17 cellular contexts compared by ENCODE assay signal in the genomic region with DNA sequence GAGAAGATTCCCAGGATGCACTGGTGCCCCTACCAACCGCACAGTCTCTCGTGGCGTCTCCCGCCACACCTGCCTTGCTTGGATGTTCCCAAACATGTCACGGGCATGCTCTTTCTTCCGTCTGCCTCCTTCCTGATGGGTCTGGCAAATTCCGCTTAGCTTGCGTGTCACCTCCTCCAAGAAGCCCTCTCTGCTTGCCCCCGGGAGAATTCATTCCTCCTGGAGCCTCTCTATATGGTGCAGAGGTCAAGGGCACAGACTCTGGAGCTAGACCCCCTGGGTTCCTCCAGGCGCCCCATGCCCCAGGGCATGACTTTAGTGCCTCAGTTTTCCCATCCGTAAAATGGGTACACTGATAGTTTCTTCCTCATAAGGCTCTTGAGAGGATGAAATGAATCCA. TPM values are rescaled to one million over a fixed set of nuclear protein-coding genes. Genes with fewer than 3 reads are reported as not detected.
DNase-seq lines count a peak whose midpoint lies in the region; ATAC-seq, FAIRE-seq and TF ChIP-seq lines count a peak whose summit lies in the region.
"Had no signal": no experiment of that assay in that cellular context is flagged by ENCODE, and none has a peak within 500 bp of the region (broad histone marks: within the 10 kb centered on the region; RNA-seq: fewer than 3 reads in every experiment).

No MANE protein-coding gene starts in this region.

- H3K27ac Mint-ChIP-seq in activated T-cell treated with anti-CD3 and anti-CD28 coated beads, Interleukin-2, amount 50 U/mL, for 72 hours = peak overlapping the region; percentile 60
- H3K27ac Mint-ChIP-seq in T-cell = peak overlapping the region; percentile 71 to 82
- peak overlapping the region; percentile 56 for H3K27ac Mint-ChIP-seq in progenitor cell of endocrine pancreas
- no peak overlapping the region for H3K27ac Mint-ChIP-seq in activated CD8-positive, alpha-beta memory T cell treated with anti-CD3 and anti-CD28 coated beads, Interleukin-2, amount 10 ng/mL, durations not matched to agents 7 days and 5 days
- H3K27ac Mint-ChIP-seq: endodermal cell had no signal

- no peak overlapping the region for H4K5ac ChIP-seq in H1 (ENCODE audit: insufficient read length, low read depth, low read length)

- no peak for TF ChIP-seq RAD21 in H1 (IDR thresholded peaks at IDR 0.05 in 1 of 2, conservative IDR thresholded peaks at IDR 0.05 in 1 of 2; ENCODE audit: low read depth in 2 of 2, low read length in 2 of 2)

- no peak for TF ChIP-seq EP300 in H1 (IDR thresholded peaks at IDR 0.05; ENCODE audit: borderline replicate concordance in 1 of 2, low read depth in 2 of 2, low read length in 2 of 2)

- no peaks in the 10 kb centered on the region for H3K23me2 ChIP-seq in H1 (ENCODE audit: low read depth, low read length)

- no peak overlapping the region for H4K91ac ChIP-seq in H1 (replicated peaks; ENCODE audit: insufficient read length, low read length)

- CTCF ChIA-PET in T-cell (lab: Charles Lee) = interaction anchor here in 1 of 2 donors (0.7 kb wide), 1 partner anchor 118 kb away, joined by 3 read pairs; no protein-coding TSS in a partner anchor
- CTCF ChIA-PET in H1 (lab: Charles Lee; ENCODE audit: partially characterized antibody) = no interaction called here
- CTCF ChIA-PET in activated CD8-positive, alpha-beta memory T cell treated with anti-CD3 and anti-CD28 coated beads, Interleukin-2, amount 10 ng/mL, durations not matched to agents 7 days and 5 days (lab: Charles Lee) = no interaction called here

- peaks cover 62% of the 10 kb centered on the region for H3K4me1 Mint-ChIP-seq in activated T-cell treated with anti-CD3 and anti-CD28 coated beads, Interleukin-2, amount 50 U/mL, for 72 hours (ENCODE audit: low read depth)
- H3K4me1 Mint-ChIP-seq in T-cell (peaks cover 70 to 81% (median 76%) of the 10 kb centered on the region in 3 donors), progenitor cell of endocrine pancreas (ENCODE audit: low read depth) (peaks cover 8% of the 10 kb centered on the region)
- H3K4me1 Mint-ChIP-seq in activated CD8-positive, alpha-beta memory T cell treated with anti-CD3 and anti-CD28 coated beads, Interleukin-2, amount 10 ng/mL, durations not matched to agents 7 days and 5 days = peaks cover 33% of the 10 kb centered on the region

- H3K4me3 Mint-ChIP-seq in activated T-cell treated with anti-CD3 and anti-CD28 coated beads, Interleukin-2, amount 50 U/mL, for 72 hours = no peak overlapping the region
- H3K4me3 Mint-ChIP-seq in T-cell = no peak overlapping the region
- no peak overlapping the region for H3K4me3 Mint-ChIP-seq in progenitor cell of endocrine pancreas (ENCODE audit: low read depth)
- no peak overlapping the region for H3K4me3 Mint-ChIP-seq in activated CD8-positive, alpha-beta memory T cell treated with anti-CD3 and anti-CD28 coated beads, Interleukin-2, amount 10 ng/mL, durations not matched to agents 7 days and 5 days
- H3K4me3 Mint-ChIP-seq: endodermal cell had no signal

- no peak for FAIRE-seq in H1 (lab: Jason Lieb, UNC)
- FAIRE-seq: GM18507 had no signal

- H3K4ac ChIP-seq in H1 (replicated peaks; ENCODE audit: insufficient read length, low read depth, low read length) = peak overlapping the region; percentile 82

- H2AK5ac ChIP-seq in H1 (ENCODE audit: low read depth, low read length) = no peak overlapping the region; the same call in 1 of the 2 replicates

- DNase-seq in activated T-cell treated with anti-CD3 and anti-CD28 coated beads, Interleukin-2, amount 50 U/mL, for 72 hours = no peak
- DNase-seq in activated T-cell treated with anti-CD3 and anti-CD28 coated beads for 4 hours (no peak), T-cell (no peak), H1 (ENCODE audit: low read depth in 1 of 2, low spot score in 2 of 2) (no peak), progenitor cell of endocrine pancreas (ENCODE audit: low spot score, unreplicated experiment) (no peak), NCI-H446 treated with DMSO at 0.1 percent for 48 hours (lab: John Stamatoyannopoulos, UW) (no peak), NCI-H2196 treated with DMSO at 0.1 percent for 48 hours (lab: John Stamatoyannopoulos, UW; ENCODE audit: unreplicated experiment) (no peak)
- no peak for DNase-seq in activated CD8-positive, alpha-beta memory T cell treated with anti-CD3 and anti-CD28 coated beads, Interleukin-2, amount 10 ng/mL, durations not matched to agents 7 days and 5 days
- DNase-seq: ACHN; activated CD4-positive, alpha-beta T cell treated with anti-CD3 and anti-CD28 coated beads for 48 hours; endodermal cell; GM23248; NCI-H1417 treated with DMSO at 0.1 percent for 48 hours; NCI-H82; thyroid gland had no signal

- no peaks in the 10 kb centered on the region for H3K27me3 ChIP-seq in H1 (replicated peaks in 1 of 4; ENCODE audit: control insufficient read depth in 3 of 4, extremely low read depth in 1 of 4, insufficient read depth in 3 of 4, low read length in 3 of 4)
- H3K27me3 ChIP-seq: SJSA1, thyroid gland had no signal

- H2BK12ac ChIP-seq in H1 (ENCODE audit: low read depth, low read length) = no peak overlapping the region

- no peaks in the 10 kb centered on the region for H3K27me3 Mint-ChIP-seq in activated T-cell treated with anti-CD3 and anti-CD28 coated beads, Interleukin-2, amount 50 U/mL, for 72 hours (ENCODE audit: low read depth)
- H3K27me3 Mint-ChIP-seq in T-cell (no peaks in the 10 kb centered on the region), progenitor cell of endocrine pancreas (no peaks in the 10 kb centered on the region)
- H3K27me3 Mint-ChIP-seq in activated CD8-positive, alpha-beta memory T cell treated with anti-CD3 and anti-CD28 coated beads, Interleukin-2, amount 10 ng/mL, durations not matched to agents 7 days and 5 days = no peaks in the 10 kb centered on the region

- no peak overlapping the region; the same call in 1 of the 2 replicates for H3K18ac ChIP-seq in H1 (ENCODE audit: extremely low read depth, low read length)

- no peak overlapping the region for H3K14ac ChIP-seq in H1 (ENCODE audit: insufficient read length)

- peaks cover 12% of the 10 kb centered on the region for H3K79me1 ChIP-seq in H1 (ENCODE audit: low read depth, low read length)

- H3K79me2 ChIP-seq in H1 (ENCODE audit: control insufficient read depth in 1 of 2, insufficient read depth in 2 of 2, low read length in 2 of 2) = peaks cover 13 to 88% of the 10 kb centered on the region in 2 experiments; a peak in 3 of 4 replicates

- peaks cover 0 to 5% (median 0%) of the 10 kb centered on the region in 4 experiments; a peak in 1 of 8 replicates for H3K36me3 ChIP-seq in H1 (ENCODE audit: control insufficient read depth in 2 of 4, insufficient read depth in 4 of 4, low read length in 3 of 4)
- H3K36me3 ChIP-seq: thyroid gland had no signal

- no peaks in the 10 kb centered on the region for H3K9me3 Mint-ChIP-seq in activated T-cell treated with anti-CD3 and anti-CD28 coated beads, Interleukin-2, amount 50 U/mL, for 72 hours
- H3K9me3 Mint-ChIP-seq in T-cell = no peaks in the 10 kb centered on the region
- H3K9me3 Mint-ChIP-seq in progenitor cell of endocrine pancreas (ENCODE audit: low read depth) = no peaks in the 10 kb centered on the region
- H3K9me3 Mint-ChIP-seq in activated CD8-positive, alpha-beta memory T cell treated with anti-CD3 and anti-CD28 coated beads, Interleukin-2, amount 10 ng/mL, durations not matched to agents 7 days and 5 days (ENCODE audit: low read depth) = no peaks in the 10 kb centered on the region
- H3K9me3 Mint-ChIP-seq: endodermal cell had no signal

- H2BK5ac ChIP-seq in H1 (ENCODE audit: low read depth, low read length) = no peak overlapping the region

- no peak overlapping the region for H2AFZ ChIP-seq in H1 (ENCODE audit: low read length)
- H2AFZ ChIP-seq: GM23248 had no signal

- peaks cover 3 to 9% of the 10 kb centered on the region in 2 experiments for H4K20me1 ChIP-seq in H1 (replicated peaks in 1 of 2; ENCODE audit: control insufficient read depth in 1 of 2, insufficient read depth in 2 of 2, low read length in 2 of 2)

- no peak overlapping the region for H3K9ac ChIP-seq in H1 (replicated peaks in 1 of 4; ENCODE audit: extremely low read depth in 1 of 4, low read depth in 3 of 4, low read length in 3 of 4)
- H3K9ac ChIP-seq: GM23248 had no signal

- H2BK120ac ChIP-seq in H1 (replicated peaks; ENCODE audit: low read depth, low read length) = no peak overlapping the region

- no peak overlapping the region for H3K23ac ChIP-seq in H1 (ENCODE audit: insufficient read length)

- WGBS in H1 (ENCODE audit: extremely low coverage in 1 of 2, insufficient coverage in 1 of 2, insufficient read length in 1 of 2, insufficient replicate concordance in 2 of 2, low coverage in 1 of 2, low lambda C conversion rate in 2 of 2, missing lambda C conversion rate in 1 of 2), 2 experiments = 83% methylated on average over 11 of the region's 11 CpGs; no CpG with 5 or more reads in 1 of the 2 experiments

- no peak for ATAC-seq in activated T-cell treated with anti-CD3 and anti-CD28 coated beads, Interleukin-2, amount 50 U/mL, for 72 hours (replicated peaks in 1 of 2)
- ATAC-seq in T-cell (replicated peaks in 1 of 4) = no peak
- ATAC-seq in activated CD8-positive, alpha-beta memory T cell treated with anti-CD3 and anti-CD28 coated beads, Interleukin-2, amount 10 ng/mL, durations not matched to agents 7 days and 5 days = no peak

- no peak for TF ChIP-seq POLR2A in H1 (IDR thresholded peaks at IDR 0.05; ENCODE audit: control extremely low read depth in 1 of 2, low read depth in 2 of 2, low read length in 2 of 2)

- no peaks in the 10 kb centered on the region for H3K9me3 ChIP-seq in H1 (ENCODE audit: insufficient read depth in 2 of 2, low read depth in 1 of 2, low read length in 1 of 2)
- H3K9me3 ChIP-seq: SJSA1, thyroid gland had no signal

- no peak overlapping the region for H3K27ac ChIP-seq in H1 (ENCODE audit: low read depth, low read length)
- H3K27ac ChIP-seq: GM23248, SJSA1, thyroid gland had no signal

- POLR2A ChIA-PET in T-cell (lab: Charles Lee) (interaction anchor here (0.6 to 0.7 kb wide), 2 partner anchors 19 to 42 kb away, joined by 5 to 13 read pairs; no protein-coding TSS in a partner anchor), H1 (lab: Charles Lee; ENCODE audit: partially characterized antibody) (interaction anchor here (0.9 kb wide), 1 partner anchor 70 kb away, joined by 3 read pairs; no protein-coding TSS in a partner anchor)

- H2BK20ac ChIP-seq in H1 (ENCODE audit: low read length) = no peak overlapping the region

- no peak for TF ChIP-seq CTCF in H1 (IDR thresholded peaks at IDR 0.05; ENCODE audit: control extremely low read depth in 1 of 3, insufficient read depth in 1 of 3, low read depth in 1 of 3, low read length in 3 of 3)
- TF ChIP-seq CTCF in progenitor cell of endocrine pancreas (IDR thresholded peaks at IDR 0.05; ENCODE audit: unreplicated experiment) = no peak

- no peak overlapping the region for H3K4me3 ChIP-seq in H1 (ENCODE audit: extremely low read depth in 1 of 4, insufficient read depth in 2 of 4, low read depth in 3 of 4, low read length in 4 of 4)
- H3K4me3 ChIP-seq: GM23248, SJSA1, thyroid gland had no signal

- no peak overlapping the region for H3K4me2 ChIP-seq in H1 (ENCODE audit: insufficient read depth in 1 of 2, low read depth in 2 of 2, low read length in 2 of 2)

- H3K56ac ChIP-seq in H1 (replicated peaks; ENCODE audit: insufficient read length, low read depth, low read length) = no peak overlapping the region

- no peak overlapping the region for H4K8ac ChIP-seq in H1 (ENCODE audit: extremely low read depth, insufficient read depth, low read length)

- peaks cover 6 to 14% of the 10 kb centered on the region in 2 donors for H3K36me3 Mint-ChIP-seq in activated T-cell treated with anti-CD3 and anti-CD28 coated beads, Interleukin-2, amount 50 U/mL, for 72 hours (ENCODE audit: insufficient read depth in 2 of 2)
- H3K36me3 Mint-ChIP-seq in T-cell (peaks cover 33% of the 10 kb centered on the region), progenitor cell of endocrine pancreas (ENCODE audit: insufficient read depth) (peaks cover 2% of the 10 kb centered on the region)
- peaks cover 21% of the 10 kb centered on the region for H3K36me3 Mint-ChIP-seq in activated CD8-positive, alpha-beta memory T cell treated with anti-CD3 and anti-CD28 coated beads, Interleukin-2, amount 10 ng/mL, durations not matched to agents 7 days and 5 days

- H3K4me1 ChIP-seq in H1 (replicated peaks in 1 of 4; ENCODE audit: control insufficient read depth in 3 of 4, insufficient read depth in 4 of 4, low read length in 3 of 4) = peaks cover 2 to 11% (median 4%) of the 10 kb centered on the region in 4 experiments

- H2BK15ac ChIP-seq in H1 (ENCODE audit: low read length) = no peak overlapping the region

RNA-seq across cellular contexts. Expression of gene LITAF, which starts 21.1 kb away (rescaled TPM):
- 100 to 1,000 TPM; 110 to 137 TPM for total RNA-seq in activated T-cell treated with anti-CD3 and anti-CD28 coated beads, Interleukin-2, amount 50 U/mL, for 72 hours
- total RNA-seq in T-cell (100 to 1,000 TPM; 150 to 256 (median 161) TPM), progenitor cell of endocrine pancreas (47.6 and 48.6 TPM in 2 replicates)
- 160 and 165 TPM in 2 replicates for total RNA-seq in H1 (2021; fragmentation: NEBNext Ultra II Directional; extraction: Animal tissue kit (Norgen Biotek cat#: 25700))
- 205 and 315 TPM in 2 replicates for polyA plus RNA-seq in H1 (2011; rRNA removed)
- 150 TPM for polyA plus RNA-seq in H1 (2011; cell fraction: cytosol; rRNA removed)
- polyA plus RNA-seq in H1 (2011; cell fraction: nucleus; rRNA removed) = 185 TPM
- 80.9 to 155 TPM (median 121 TPM) in 4 replicates for polyA plus RNA-seq in H1 (2012, experiment 1 of 2)
- 82.5 TPM for polyA plus RNA-seq in H1 (2012, experiment 2 of 2)
- 77.3 TPM for polyA plus RNA-seq in H1 (2013, experiment 1 of 2)
- 80.0 TPM for polyA plus RNA-seq in H1 (2013, experiment 2 of 2)
- polyA minus RNA-seq in H1 (2011; rRNA and poly(A)+ RNA removed) = 140 and 174 TPM in 2 replicates
- 85.9 TPM for polyA minus RNA-seq in H1 (2011; cell fraction: cytosol; rRNA and poly(A)+ RNA removed)
- polyA minus RNA-seq in H1 (2011; cell fraction: nucleus; rRNA and poly(A)+ RNA removed) = 78.8 TPM
- 100 to 1,000 TPM in 1 of 2 experiments, 10 to 100 TPM in 1; 91.4 to 155 TPM for total RNA-seq in activated CD8-positive, alpha-beta memory T cell treated with anti-CD3 and anti-CD28 coated beads, Interleukin-2, amount 10 ng/mL, durations not matched to agents 7 days and 5 days
